In genomic region chr17:49079840-49080663, GRCh38 we compare ENCODE assay signal across 1 cellular context.
A peak's percentile ranks its signal among the peaks of the same experiment; 100 is the strongest.
TF ChIP-seq lines count a peak whose summit lies in the region.

No MANE protein-coding gene starts in this region.

TF ChIP-seq in HepG2, 621 proteins besides CTCF, POLR2A, EP300 and RAD21 (continued from another document and continues in another):
- TF ChIP-seq ELF4 (CRISPR knock-in tag; IDR thresholded peaks at IDR 0.05; ENCODE audit: borderline replicate concordance) (no peak), NPAS2 (CRISPR knock-in tag; IDR thresholded peaks at IDR 0.05; ENCODE audit: borderline replicate concordance) (no peak), HNF4A (CRISPR knock-in tag; IDR thresholded peaks at IDR 0.05) (peak; percentile 90), ZNF678 (CRISPR knock-in tag; IDR thresholded peaks at IDR 0.05) (no peak), ZNF569 (CRISPR knock-in tag; IDR thresholded peaks at IDR 0.05; ENCODE audit: borderline replicate concordance) (no peak), ZNF605 (CRISPR knock-in tag; IDR thresholded peaks at IDR 0.05) (peak; percentile 66; the same call in 1 of the 2 replicates), ZNF142 (CRISPR knock-in tag; IDR thresholded peaks at IDR 0.05) (no peak), ATF7 (IDR thresholded peaks at IDR 0.05) (no peak), ATF7 (CRISPR knock-in tag; IDR thresholded peaks at IDR 0.05) (no peak), ZNF337 (CRISPR knock-in tag; IDR thresholded peaks at IDR 0.05; ENCODE audit: borderline replicate concordance, low read depth) (no peak), ASH2L (IDR thresholded peaks at IDR 0.05; ENCODE audit: insufficient read length, low read depth, low read length) (peak; percentile 92), CEBPB (IDR thresholded peaks at IDR 0.05; ENCODE audit: borderline replicate concordance, low read depth, low read length) (no peak), ZBTB40 (IDR thresholded peaks at IDR 0.05) (no peak), ZBTB40 (CRISPR knock-in tag; IDR thresholded peaks at IDR 0.05) (no peak), ZMAT3 (CRISPR knock-in tag; conservative IDR thresholded peaks at IDR 0.05) (no peak), ZNF367 (CRISPR knock-in tag; IDR thresholded peaks at IDR 0.05; ENCODE audit: borderline replicate concordance) (no peak), REXO4 (CRISPR knock-in tag; IDR thresholded peaks at IDR 0.05; ENCODE audit: borderline replicate concordance) (no peak), YY1 (IDR thresholded peaks at IDR 0.05; ENCODE audit: insufficient read depth, insufficient replicate concordance, low read depth, low read length) (no peak), ZNF205 (CRISPR knock-in tag; IDR thresholded peaks at IDR 0.05) (no peak), HOXA9 (CRISPR knock-in tag; IDR thresholded peaks at IDR 0.05; ENCODE audit: borderline replicate concordance) (no peak), SAP130 (CRISPR knock-in tag; IDR thresholded peaks at IDR 0.05; ENCODE audit: low read depth) (peak; percentile 43), IRF1 (CRISPR knock-in tag; IDR thresholded peaks at IDR 0.05; ENCODE audit: low read depth) (no peak), ZNF619 (CRISPR knock-in tag; IDR thresholded peaks at IDR 0.05) (no peak), ZNF331 (CRISPR knock-in tag; IDR thresholded peaks at IDR 0.05) (no peak; the same call in 1 of the 2 replicates), ZNF260 (CRISPR knock-in tag; IDR thresholded peaks at IDR 0.05; ENCODE audit: borderline replicate concordance, low read depth) (no peak), NBN (conservative IDR thresholded peaks at IDR 0.05) (no peak), SYNCRIP (IDR thresholded peaks at IDR 0.05; ENCODE audit: insufficient read depth, low read depth, low read length) (no peak), ETV6 (CRISPR knock-in tag; conservative IDR thresholded peaks at IDR 0.05) (no peak), USF2 (IDR thresholded peaks at IDR 0.05; ENCODE audit: low read depth, low read length) (no peak), USF2 (CRISPR knock-in tag; IDR thresholded peaks at IDR 0.05; ENCODE audit: borderline replicate concordance) (no peak), ZNF510 (CRISPR knock-in tag; IDR thresholded peaks at IDR 0.05; ENCODE audit: low read depth) (no peak), HES4 (CRISPR knock-in tag; IDR thresholded peaks at IDR 0.05; ENCODE audit: borderline replicate concordance) (no peak), HNRNPH1 (optimal IDR thresholded peaks at IDR 0.05; ENCODE audit: low read depth, low read length) (no peak), MYNN (CRISPR knock-in tag; IDR thresholded peaks at IDR 0.05; ENCODE audit: low read depth) (no peak), ZNF143 (CRISPR knock-in tag; IDR thresholded peaks at IDR 0.05) (no peak)
- TF ChIP-seq, protein P1, sequence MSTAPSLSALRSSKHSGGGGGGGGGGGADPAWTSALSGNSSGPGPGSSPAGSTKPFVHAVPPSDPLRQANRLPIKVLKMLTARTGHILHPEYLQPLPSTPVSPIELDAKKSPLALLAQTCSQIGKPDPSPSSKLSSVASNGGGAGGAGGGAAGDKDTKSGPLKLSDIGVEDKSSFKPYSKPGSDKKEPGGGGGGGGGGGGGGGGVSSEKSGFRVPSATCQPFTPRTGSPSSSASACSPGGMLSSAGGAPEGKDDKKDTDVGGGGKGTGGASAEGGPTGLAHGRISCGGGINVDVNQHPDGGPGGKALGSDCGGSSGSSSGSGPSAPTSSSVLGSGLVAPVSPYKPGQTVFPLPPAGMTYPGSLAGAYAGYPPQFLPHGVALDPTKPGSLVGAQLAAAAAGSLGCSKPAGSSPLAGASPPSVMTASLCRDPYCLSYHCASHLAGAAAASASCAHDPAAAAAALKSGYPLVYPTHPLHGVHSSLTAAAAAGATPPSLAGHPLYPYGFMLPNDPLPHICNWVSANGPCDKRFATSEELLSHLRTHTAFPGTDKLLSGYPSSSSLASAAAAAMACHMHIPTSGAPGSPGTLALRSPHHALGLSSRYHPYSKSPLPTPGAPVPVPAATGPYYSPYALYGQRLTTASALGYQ (CRISPR knock-in tag; IDR thresholded peaks at IDR 0.05), result no peak; the same call in 1 of the 2 replicates
- TF ChIP-seq, protein P2, sequence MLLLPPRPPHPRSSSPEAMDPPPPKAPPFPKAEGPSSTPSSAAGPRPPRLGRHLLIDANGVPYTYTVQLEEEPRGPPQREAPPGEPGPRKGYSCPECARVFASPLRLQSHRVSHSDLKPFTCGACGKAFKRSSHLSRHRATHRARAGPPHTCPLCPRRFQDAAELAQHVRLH (CRISPR knock-in tag; IDR thresholded peaks at IDR 0.05; ENCODE audit: borderline replicate concordance, low read depth), result no peak
- TF ChIP-seq, protein P3, sequence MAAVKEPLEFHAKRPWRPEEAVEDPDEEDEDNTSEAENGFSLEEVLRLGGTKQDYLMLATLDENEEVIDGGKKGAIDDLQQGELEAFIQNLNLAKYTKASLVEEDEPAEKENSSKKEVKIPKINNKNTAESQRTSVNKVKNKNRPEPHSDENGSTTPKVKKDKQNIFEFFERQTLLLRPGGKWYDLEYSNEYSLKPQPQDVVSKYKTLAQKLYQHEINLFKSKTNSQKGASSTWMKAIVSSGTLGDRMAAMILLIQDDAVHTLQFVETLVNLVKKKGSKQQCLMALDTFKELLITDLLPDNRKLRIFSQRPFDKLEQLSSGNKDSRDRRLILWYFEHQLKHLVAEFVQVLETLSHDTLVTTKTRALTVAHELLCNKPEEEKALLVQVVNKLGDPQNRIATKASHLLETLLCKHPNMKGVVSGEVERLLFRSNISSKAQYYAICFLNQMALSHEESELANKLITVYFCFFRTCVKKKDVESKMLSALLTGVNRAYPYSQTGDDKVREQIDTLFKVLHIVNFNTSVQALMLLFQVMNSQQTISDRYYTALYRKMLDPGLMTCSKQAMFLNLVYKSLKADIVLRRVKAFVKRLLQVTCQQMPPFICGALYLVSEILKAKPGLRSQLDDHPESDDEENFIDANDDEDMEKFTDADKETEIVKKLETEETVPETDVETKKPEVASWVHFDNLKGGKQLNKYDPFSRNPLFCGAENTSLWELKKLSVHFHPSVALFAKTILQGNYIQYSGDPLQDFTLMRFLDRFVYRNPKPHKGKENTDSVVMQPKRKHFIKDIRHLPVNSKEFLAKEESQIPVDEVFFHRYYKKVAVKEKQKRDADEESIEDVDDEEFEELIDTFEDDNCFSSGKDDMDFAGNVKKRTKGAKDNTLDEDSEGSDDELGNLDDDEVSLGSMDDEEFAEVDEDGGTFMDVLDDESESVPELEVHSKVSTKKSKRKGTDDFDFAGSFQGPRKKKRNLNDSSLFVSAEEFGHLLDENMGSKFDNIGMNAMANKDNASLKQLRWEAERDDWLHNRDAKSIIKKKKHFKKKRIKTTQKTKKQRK (IDR thresholded peaks at IDR 0.05; ENCODE audit: low read length), result no peak
